In genomic region chr3:128076783-128077624, GRCh38 we compare ENCODE assay signal across 8 cellular contexts. TPM values are rescaled to one million over a fixed set of nuclear protein-coding genes. Genes with fewer than 3 reads are reported as not detected.
DNase-seq lines count a peak whose midpoint lies in the region; ATAC-seq and TF ChIP-seq lines count a peak whose summit lies in the region.

No MANE protein-coding gene starts in this region.

- H3K27me3 ChIP-seq in ascending aorta (no peaks in the 10 kb centered on the region), iPS-20b (ENCODE audit: insufficient read depth, low read length) (peaks cover 26% of the 10 kb centered on the region), smooth muscle cell (ENCODE audit: low read depth) (no peaks in the 10 kb centered on the region)

- H3K36me3 ChIP-seq in ascending aorta (peaks cover 9 to 12% of the 10 kb centered on the region in 2 donors), iPS-20b (ENCODE audit: insufficient read depth, low read depth, low read length) (peaks cover 43% of the 10 kb centered on the region), smooth muscle cell (ENCODE audit: low read depth) (no peaks in the 10 kb centered on the region)

- H3K4me1 ChIP-seq in ascending aorta (peaks cover 0 to 15% of the 10 kb centered on the region in 2 donors), iPS-20b (ENCODE audit: insufficient read depth, low read length) (peaks cover 6% of the 10 kb centered on the region; the same call in 1 of the 2 replicates), smooth muscle cell (ENCODE audit: low read depth) (peaks cover 10% of the 10 kb centered on the region)

- H3K9ac ChIP-seq in iPS-20b (ENCODE audit: low read depth, low read length) (no peak overlapping the region), smooth muscle cell (ENCODE audit: low read depth) (peak overlapping the region; percentile 43)

- H3K27ac ChIP-seq in ascending aorta (peak overlapping the region in 1 of 2 donors; percentile 49), iPS-20b (ENCODE audit: low read length) (no peak overlapping the region), smooth muscle cell (ENCODE audit: low read depth) (no peak overlapping the region)

- peaks cover 29% of the 10 kb centered on the region for H3F3A ChIP-seq in smooth muscle cell (ENCODE audit: low read depth)

- DNase-seq in activated gamma-delta T cell (lab: John Stamatoyannopoulos, UW) (peak; percentile 27), activated gamma-delta T cell treated with Interleukin-2 at 50 U/mL for 16 hours (no peak), ascending aorta (ENCODE audit: low spot score in 2 of 2) (peak in 1 of 2 donors; percentile 70), smooth muscle cell (lab: John Stamatoyannopoulos, UW; ENCODE audit: unreplicated experiment) (no peak), GOT3 (lab: John Stamatoyannopoulos, UW) (no peak), DMS53 treated with DMSO at 0.1 percent for 48 hours (lab: John Stamatoyannopoulos, UW; ENCODE audit: unreplicated experiment) (no peak)

- H4K20me1 ChIP-seq in smooth muscle cell (ENCODE audit: low read depth): peaks cover 73% of the 10 kb centered on the region

- H3K4me2 ChIP-seq in smooth muscle cell: peak overlapping the region; percentile 91

- no peaks in the 10 kb centered on the region for H3K9me3 ChIP-seq in ascending aorta
- no peaks in the 10 kb centered on the region for H3K9me3 ChIP-seq in iPS-20b (ENCODE audit: insufficient read depth, low read depth, low read length)
- H3K9me3 ChIP-seq in smooth muscle cell (replicated peaks; ENCODE audit: low read depth): no peaks in the 10 kb centered on the region

- no peak overlapping the region for H2AFZ ChIP-seq in smooth muscle cell (ENCODE audit: low read depth)

- ATAC-seq in GM21786 (IDR thresholded peaks at IDR 0.05; ENCODE audit: unreplicated experiment): no peak

- H3K79me2 ChIP-seq in smooth muscle cell (ENCODE audit: low read depth): no peaks in the 10 kb centered on the region

- intact Hi-C loops in ascending aorta (cut with DNase I): loop anchor here (2.0 to 10.0 kb wide), 3 partner anchors 46 to 418 kb away; partner anchors contain the start of genes GATA2 and RUVBL1

- H3K4me3 ChIP-seq in ascending aorta (peak overlapping the region; percentile 57 to 71), iPS-20b (ENCODE audit: low read length) (peak overlapping the region; percentile 83; the same call in 1 of the 2 replicates), smooth muscle cell (peak overlapping the region; percentile 47)

- TF ChIP-seq CTCF in ascending aorta (IDR thresholded peaks at IDR 0.05) (no peak), smooth muscle cell (IDR thresholded peaks at IDR 0.05; ENCODE audit: borderline replicate concordance, insufficient read depth, poor library complexity, severe bottlenecking) (no peak)

- 5% methylated on average over 67 of the region's 72 CpGs for WGBS in smooth muscle cell (ENCODE audit: low lambda C conversion rate)

RNA-seq across cellular contexts. Expression of gene SEC61A1, which starts 24.8 kb away (rescaled TPM):
- total RNA-seq in ascending aorta: 193 TPM
- 324 and 385 TPM in 2 replicates for total RNA-seq in smooth muscle cell
- 310 and 392 TPM in 2 replicates for polyA plus RNA-seq in smooth muscle cell

RNA-seq across cellular contexts. Expression of gene RUVBL1, which starts 46.6 kb away (rescaled TPM):
- total RNA-seq in ascending aorta (10.3 TPM), smooth muscle cell (25.5 and 32.9 TPM in 2 replicates)
- 36.9 and 37.1 TPM in 2 replicates for polyA plus RNA-seq in smooth muscle cell
